19 cellular contexts compared by ENCODE assay signal in genomic region chr4:26124753-26125236, GRCh38.
DNase-seq lines count a peak whose midpoint lies in the region; ATAC-seq, FAIRE-seq and TF ChIP-seq lines count a peak whose summit lies in the region.
"Had no signal": no experiment of that assay in that cellular context is flagged by ENCODE, and none has a peak within 500 bp of the region (broad histone marks: within the 10 kb centered on the region; RNA-seq: fewer than 3 reads in every experiment).

No MANE protein-coding gene starts in this region.

- no peaks in the 10 kb centered on the region for H4K20me1 ChIP-seq in HepG2 (ENCODE audit: insufficient read depth, low read length)

- peaks cover 22% of the 10 kb centered on the region for H3K4me1 ChIP-seq in HepG2 (ENCODE audit: insufficient read depth, low read length)
- H3K4me1 ChIP-seq in right lobe of liver: peaks cover 0 to 8% (median 0%) of the 10 kb centered on the region in 4 donors
- no peaks in the 10 kb centered on the region for H3K4me1 ChIP-seq in A673 (ENCODE audit: insufficient read depth, low read length, poor library complexity, severe bottlenecking)

- TF ChIP-seq POLR2A in HepG2 (IDR thresholded peaks at IDR 0.05; ENCODE audit: insufficient read depth in 1 of 2, low read depth in 2 of 2, low read length in 2 of 2): no peak
- TF ChIP-seq POLR2A in right lobe of liver (IDR thresholded peaks at IDR 0.05): no peak
- no peak for TF ChIP-seq POLR2A in H54 (IDR thresholded peaks at IDR 0.05; ENCODE audit: low read depth, low read length)

- H3K36me3 ChIP-seq in HepG2 (replicated peaks in 1 of 2; ENCODE audit: control insufficient read depth in 1 of 2, insufficient read depth in 2 of 2, low read length in 2 of 2) (no peaks in the 10 kb centered on the region), right lobe of liver (no peaks in the 10 kb centered on the region), A673 (ENCODE audit: insufficient read depth, low read length, poor library complexity, severe bottlenecking) (no peaks in the 10 kb centered on the region)

- intact Hi-C loops in HepG2 (cut with micrococcal nuclease; ENCODE audit: unreplicated experiment): no loop called here
- intact Hi-C loops in right lobe of liver (cut with DNase I): no loop called here
- intact Hi-C loops in A673 (cut with micrococcal nuclease; ENCODE audit: unreplicated experiment): no loop called here

- ATAC-seq in HepG2 (no peak; the same call in 2 of the 3 replicates), right lobe of liver (no peak)

- FAIRE-seq in HepG2 (lab: Jason Lieb, UNC) (no peak), H54 (lab: Jason Lieb, UNC) (no peak)

- 40% methylated on average over 7 of the region's 7 CpGs for WGBS in HepG2 (ENCODE audit: low lambda C conversion rate)
- 71% methylated on average over 5 of the region's 7 CpGs for WGBS in right lobe of liver (ENCODE audit: insufficient coverage, low coverage, low lambda C conversion rate, missing lambda C conversion rate)

- BruUV-seq in HepG2 (replicated peaks; lab: Mats Ljungman, UMichigan): no TSS peak
- no TSS peak for BruUV-seq in A673 (replicated peaks; lab: Mats Ljungman, UMichigan)

- POLR2A ChIA-PET in HepG2 (lab: Yijun Ruan, JAX): no interaction called here
- POLR2A ChIA-PET in A673 (lab: Charles Lee; ENCODE audit: low non-redundant PET): no interaction called here

- H3K4me2 ChIP-seq in HepG2 (ENCODE audit: low read depth, low read length): no peak overlapping the region

- no peak for DNase-seq in HepG2 (ENCODE audit: low spot score)
- no peak for DNase-seq in right lobe of liver
- peak; percentile 41 for DNase-seq in RPMI7951 (ENCODE audit: low read depth)
- peak; percentile 83 for DNase-seq in fibroblast of villous mesenchyme (ENCODE audit: low read depth)
- no peak for DNase-seq in NCI-H1417 treated with DMSO at 0.1 percent for 48 hours (lab: John Stamatoyannopoulos, UW)
- no peak for DNase-seq in NCI-H446 treated with DMSO at 0.1 percent for 48 hours (lab: John Stamatoyannopoulos, UW)
- DNase-seq in A673 (ENCODE audit: low spot score): no peak
- DNase-seq in H54 (ENCODE audit: insufficient read length, low spot score): no peak
- DNase-seq: ACHN; activated CD4-positive, alpha-beta memory T cell treated with anti-CD3 and anti-CD28 coated beads for 36 hours; amygdala; hypothalamus; NCI-H1105 treated with DMSO at 0.1 percent for 48 hours; NCI-H2171 treated with DMSO at 0.1 percent for 48 hours; nephron progenitor cell; stimulated activated CD4-positive, alpha-beta T cell treated with anti-CD3 and anti-CD28 coated beads, Interleukin-1b, Interleukin-23, amount 100 ng/mL, for 48 hours had no signal

- no peak for TF ChIP-seq RAD21 in HepG2 (CRISPR knock-in tag; IDR thresholded peaks at IDR 0.05)

- H3K4me3 ChIP-seq in HepG2 (replicated peaks in 1 of 3; ENCODE audit: insufficient read depth in 1 of 3, low read depth in 2 of 3, low read length in 3 of 3) (no peak overlapping the region), right lobe of liver (no peak overlapping the region), fibroblast of villous mesenchyme (ENCODE audit: low read depth, low read length) (no peak overlapping the region), A673 (ENCODE audit: low read depth, low read length, poor library complexity, severe bottlenecking) (no peak overlapping the region)
- H3K4me3 ChIP-seq: lung, SK-N-MC had no signal

- TF ChIP-seq EP300 in HepG2 (IDR thresholded peaks at IDR 0.05; ENCODE audit: low read depth in 2 of 2, low read length in 2 of 2): no peak
- TF ChIP-seq EP300 in HepG2 (CRISPR knock-in tag; IDR thresholded peaks at IDR 0.05; ENCODE audit: borderline replicate concordance): no peak

- no peaks in the 10 kb centered on the region for H3K79me2 ChIP-seq in HepG2 (ENCODE audit: insufficient read depth, low read length)

- H3K27ac ChIP-seq in HepG2 (ENCODE audit: extremely low read length, insufficient read depth, low read length): no peak overlapping the region
- no peak overlapping the region for H3K27ac ChIP-seq in right lobe of liver
- H3K27ac ChIP-seq in A673 (ENCODE audit: low read depth, low read length, poor library complexity, severe bottlenecking): no peak overlapping the region
- H3K27ac ChIP-seq: SK-N-MC had no signal

- H3K9ac ChIP-seq in HepG2 (ENCODE audit: insufficient read depth, low read depth, low read length): no peak overlapping the region

- no peak overlapping the region for H2AFZ ChIP-seq in HepG2 (ENCODE audit: low read length)

- in situ Hi-C loops in HepG2 (cut with HindIII; ENCODE audit: extremely low pct_ligation_motif_present, low pct_unique_long_range_greater_than_20kb): no loop called here

- H3K27me3 ChIP-seq in HepG2 (ENCODE audit: control insufficient read depth in 1 of 2, insufficient read depth in 2 of 2, low read length in 2 of 2): no peaks in the 10 kb centered on the region
- H3K27me3 ChIP-seq in right lobe of liver: no peaks in the 10 kb centered on the region
- no peaks in the 10 kb centered on the region for H3K27me3 ChIP-seq in A673 (replicated peaks; ENCODE audit: insufficient read depth, low read depth, low read length, poor library complexity)

- TF ChIP-seq CTCF in HepG2 (CRISPR knock-in tag; IDR thresholded peaks at IDR 0.05) (no peak), right lobe of liver (IDR thresholded peaks at IDR 0.05) (no peak), fibroblast of villous mesenchyme (IDR thresholded peaks at IDR 0.05; ENCODE audit: insufficient read depth, low read depth, low read length) (no peak), A673 (conservative IDR thresholded peaks at IDR 0.05; ENCODE audit: low read depth, low read length) (no peak)

- H3K9me3 ChIP-seq in HepG2 (ENCODE audit: low read length) (no peaks in the 10 kb centered on the region), right lobe of liver (no peaks in the 10 kb centered on the region), A673 (ENCODE audit: low read depth, low read length, poor library complexity, severe bottlenecking) (no peaks in the 10 kb centered on the region)
- H3K9me3 ChIP-seq: Caco-2 had no signal

- CTCF ChIA-PET in HepG2 (lab: Yijun Ruan, JAX; ENCODE audit: low intra/inter-chr PET ratio, low total read pairs): no interaction called here
- CTCF ChIA-PET in A673 (lab: Charles Lee): no interaction called here

TF ChIP-seq in HepG2, 621 proteins besides CTCF, POLR2A, EP300 and RAD21:
- TF ChIP-seq ZNF143 (CRISPR knock-in tag; IDR thresholded peaks at IDR 0.05): peak; percentile 74
- TF ChIP-seq RXRB (CRISPR knock-in tag; IDR thresholded peaks at IDR 0.05; ENCODE audit: borderline replicate concordance): no peak
- peak; percentile 80 for TF ChIP-seq THAP11 (CRISPR knock-in tag; IDR thresholded peaks at IDR 0.05)
- peak; percentile 43; the same call in 1 of the 2 replicates for TF ChIP-seq NFYC (CRISPR knock-in tag; IDR thresholded peaks at IDR 0.05)

Comparison
In these comparisons a context has a peak if more than half of its experiments do, and no peak if none do; other contexts are left out.
1. DNase-seq: peak in RPMI7951 (single experiment) and fibroblast of villous mesenchyme (single experiment); none in HepG2 (single experiment), right lobe of liver (0 of 3), NCI-H1417 treated with DMSO at 0.1 percent for 48 hours (single experiment), NCI-H446 treated with DMSO at 0.1 percent for 48 hours (single experiment), A673 (single experiment) and H54 (single experiment).